ENCODE assay signal across 23 cellular contexts in genomic region chr6:153958860-153959259, GRCh38.
"Had no signal": no experiment of that assay in that cellular context is flagged by ENCODE, and none has a peak within 500 bp of the region (broad histone marks: within the 10 kb centered on the region; RNA-seq: fewer than 3 reads in every experiment).

No MANE protein-coding gene starts in this region.

- DNase-seq: cortex of kidney; dorsolateral prefrontal cortex; effector memory CD4-positive, alpha-beta T cell; foreskin keratinocyte; left colon; left ventricle myocardium superior; mesenchymal stem cell; midbrain; retina; right lobe of liver; spleen; stimulated activated CD4-positive, alpha-beta T cell treated with anti-CD3 and anti-CD28 coated beads, Interleukin-15, amount 100 ng/mL, for 24 hours; stimulated activated CD4-positive, alpha-beta T cell treated with anti-CD3 and anti-CD28 coated beads, Interleukin-1b, Interleukin-23, amount 100 ng/mL, for 48 hours; stimulated activated CD4-positive, alpha-beta T cell treated with anti-CD3 and anti-CD28 coated beads, Interleukin-4, amount 100 ng/mL, for 24 hours; upper lobe of right lung had no signal

- H2AFZ ChIP-seq: parathyroid adenoma had no signal

- H3K4me3 Mint-ChIP-seq: natural killer cell treated with Interleukin-12 subunit alpha and Interleukin-12 subunit beta and Interleukin-15 and Interleukin-18, amount 100 ng/mL, for 72 hours; stimulated activated memory B cell treated with anti-CD40 and anti-IgM and Interleukin-4, amounts not matched to agents 10 μg/mL and 1 μg/mL and 100 μg/mL, for 72 hours; stimulated activated naive CD8-positive, alpha-beta T cell treated with anti-CD3 and anti-CD28 coated beads, Interleukin-15, Interleukin-2, amounts not matched to agents 100 ng/mL and 50 ng/mL, for 24 hours had no signal

- H3K4me3 ChIP-seq: dorsolateral prefrontal cortex, lung, prostate gland, right lobe of liver, spleen, tibial nerve, upper lobe of right lung, vagina had no signal

- ATAC-seq: foreskin keratinocyte; left colon; left ventricle myocardium superior; natural killer cell treated with Interleukin-12 subunit alpha and Interleukin-12 subunit beta and Interleukin-15 and Interleukin-18, amount 100 ng/mL, for 72 hours; right lobe of liver; stimulated activated memory B cell treated with anti-CD40 and anti-IgM and Interleukin-4, amounts not matched to agents 10 μg/mL and 1 μg/mL and 100 μg/mL, for 72 hours; upper lobe of right lung had no signal

- H3K36me3 Mint-ChIP-seq: natural killer cell treated with Interleukin-12 subunit alpha and Interleukin-12 subunit beta and Interleukin-15 and Interleukin-18, amount 100 ng/mL, for 72 hours; stimulated activated memory B cell treated with anti-CD40 and anti-IgM and Interleukin-4, amounts not matched to agents 10 μg/mL and 1 μg/mL and 100 μg/mL, for 72 hours had no signal

- H3K27ac ChIP-seq: dorsolateral prefrontal cortex, foreskin keratinocyte, parathyroid adenoma, prostate gland, right lobe of liver, spleen, tibial nerve, upper lobe of right lung, vagina had no signal

- H3K79me2 ChIP-seq: parathyroid adenoma had no signal

- H3K27me3 Mint-ChIP-seq: natural killer cell treated with Interleukin-12 subunit alpha and Interleukin-12 subunit beta and Interleukin-15 and Interleukin-18, amount 100 ng/mL, for 72 hours; stimulated activated memory B cell treated with anti-CD40 and anti-IgM and Interleukin-4, amounts not matched to agents 10 μg/mL and 1 μg/mL and 100 μg/mL, for 72 hours; stimulated activated naive CD8-positive, alpha-beta T cell treated with anti-CD3 and anti-CD28 coated beads, Interleukin-15, Interleukin-2, amounts not matched to agents 100 ng/mL and 50 ng/mL, for 24 hours had no signal

- H3K27me3 ChIP-seq: foreskin keratinocyte, right lobe of liver, spleen, tibial nerve, upper lobe of right lung, vagina had no signal

- H3K9me3 Mint-ChIP-seq: stimulated activated naive CD8-positive, alpha-beta T cell treated with anti-CD3 and anti-CD28 coated beads, Interleukin-15, Interleukin-2, amounts not matched to agents 100 ng/mL and 50 ng/mL, for 24 hours had no signal

- H3K4me1 Mint-ChIP-seq: stimulated activated memory B cell treated with anti-CD40 and anti-IgM and Interleukin-4, amounts not matched to agents 10 μg/mL and 1 μg/mL and 100 μg/mL, for 72 hours had no signal

- H3K9ac ChIP-seq: parathyroid adenoma had no signal

- H3K27ac Mint-ChIP-seq: natural killer cell treated with Interleukin-12 subunit alpha and Interleukin-12 subunit beta and Interleukin-15 and Interleukin-18, amount 100 ng/mL, for 72 hours; stimulated activated memory B cell treated with anti-CD40 and anti-IgM and Interleukin-4, amounts not matched to agents 10 μg/mL and 1 μg/mL and 100 μg/mL, for 72 hours; stimulated activated naive CD8-positive, alpha-beta T cell treated with anti-CD3 and anti-CD28 coated beads, Interleukin-15, Interleukin-2, amounts not matched to agents 100 ng/mL and 50 ng/mL, for 24 hours had no signal

- H3K9me3 ChIP-seq: prostate gland, right lobe of liver, upper lobe of right lung, vagina had no signal

- H3K4me1 ChIP-seq: foreskin keratinocyte, parathyroid adenoma, prostate gland, right lobe of liver, upper lobe of right lung had no signal

- H3K36me3 ChIP-seq: prostate gland, right lobe of liver, spleen, tibial nerve, upper lobe of right lung, vagina had no signal
